ENCODE assay signal across 15 cellular contexts in genomic region chr9:38149647-38150046, GRCh38.
DNase-seq lines count a peak whose midpoint lies in the region; TF ChIP-seq lines count a peak whose summit lies in the region.
"Had no signal": no experiment of that assay in that cellular context is flagged by ENCODE, and none has a peak within 500 bp of the region (broad histone marks: within the 10 kb centered on the region; RNA-seq: fewer than 3 reads in every experiment).

No MANE protein-coding gene starts in this region.

- H3K27ac ChIP-seq in sigmoid colon: no peak overlapping the region
- no peak overlapping the region for H3K27ac ChIP-seq in prostate gland
- H3K27ac ChIP-seq in mammary epithelial cell (ENCODE audit: insufficient read depth, low read depth, low read length): no peak overlapping the region
- H3K27ac ChIP-seq: 22Rv1 had no signal

- H3K9ac ChIP-seq in mammary epithelial cell (ENCODE audit: insufficient read depth, low read length): no peak overlapping the region

- CTCF ChIA-PET in mammary epithelial cell (lab: Charles Lee; ENCODE audit: low non-redundant PET): no interaction called here

- TF ChIP-seq EP300 in sigmoid colon (IDR thresholded peaks at IDR 0.05): no peak

- no peaks in the 10 kb centered on the region for H3K4me1 ChIP-seq in sigmoid colon
- no peaks in the 10 kb centered on the region for H3K4me1 ChIP-seq in prostate gland (replicated peaks)
- H3K4me1 ChIP-seq in mammary epithelial cell (ENCODE audit: insufficient read depth, low read length): peaks cover 4% of the 10 kb centered on the region

- H3K4me3 ChIP-seq in sigmoid colon: no peak overlapping the region
- no peak overlapping the region for H3K4me3 ChIP-seq in prostate gland
- H3K4me3 ChIP-seq in mammary epithelial cell (replicated peaks in 1 of 3; ENCODE audit: insufficient read depth in 1 of 3, low read depth in 2 of 3, low read length in 3 of 3): no peak overlapping the region

- in situ Hi-C loops in mammary epithelial cell (cut with MboI; ENCODE audit: low sequenced_read_pairs in 2 of 2): loop anchor here (25.0 kb wide), 1 partner anchor 237 kb away; the partner anchor contains the start of gene SLC25A51 (in 2 of the 2)

- H3K27me3 ChIP-seq in sigmoid colon (no peaks in the 10 kb centered on the region), prostate gland (replicated peaks; ENCODE audit: insufficient read depth) (no peaks in the 10 kb centered on the region), mammary epithelial cell (ENCODE audit: insufficient read depth, low read length) (no peaks in the 10 kb centered on the region)

- dilution Hi-C loops in mammary epithelial cell (cut with HindIII; ENCODE audit: low sequenced_read_pairs): loop anchor here (5.0 to 25.0 kb wide), 2 partner anchors 72 to 163 kb away; no protein-coding TSS in a partner anchor

- TF ChIP-seq POLR2A in sigmoid colon (IDR thresholded peaks at IDR 0.05) (no peak), prostate gland (IDR thresholded peaks at IDR 0.05) (no peak)

- H3K79me2 ChIP-seq in mammary epithelial cell (ENCODE audit: insufficient read depth, low read length): no peaks in the 10 kb centered on the region

- DNase-seq in A172 (ENCODE audit: low spot score) (peak; percentile 23), NCI-H226 (peak; percentile 32), kidney tubule cell (ENCODE audit: low spot score) (peak; percentile 32), sigmoid colon (peak; percentile 21), prostate gland (ENCODE audit: low spot score) (no peak), mammary epithelial cell (no peak), midbrain (lab: John Stamatoyannopoulos, UW) (no peak)
- DNase-seq: C1 segment of cervical spinal cord; CD4-positive, CD25-positive, alpha-beta regulatory T cell; CD8-positive, alpha-beta memory T cell; COR-L47; H9; IMR-90; KBM-7 had no signal

- intact Hi-C loops in sigmoid colon (cut with DNase I) (no loop called here), prostate gland (cut with DNase I) (loop anchor here (10.0 kb wide), 1 partner anchor 185 kb away; no protein-coding TSS in a partner anchor), mammary epithelial cell (cut with micrococcal nuclease) (loop anchor here (10.0 kb wide), 1 partner anchor 55 kb away; no protein-coding TSS in a partner anchor)

- WGBS in sigmoid colon, 2 donors: 52 to 53% methylated on average over 3 of the region's 3 CpGs
- WGBS in prostate gland: 72% methylated on average over 3 of the region's 3 CpGs
- 75% methylated on average over 2 of the region's 3 CpGs for WGBS in mammary epithelial cell (ENCODE audit: low coverage, missing lambda C conversion rate)

- H3K9me3 ChIP-seq in sigmoid colon (no peaks in the 10 kb centered on the region), prostate gland (no peaks in the 10 kb centered on the region), mammary epithelial cell (replicated peaks; ENCODE audit: insufficient read depth, low read length) (no peaks in the 10 kb centered on the region)

- BruUV-seq in mammary epithelial cell (replicated peaks; lab: Mats Ljungman, UMichigan): no TSS peak

- H3K36me3 ChIP-seq in sigmoid colon (no peaks in the 10 kb centered on the region), prostate gland (no peaks in the 10 kb centered on the region), mammary epithelial cell (ENCODE audit: insufficient read depth, low read length) (no peaks in the 10 kb centered on the region)

- TF ChIP-seq CTCF in sigmoid colon (IDR thresholded peaks at IDR 0.05): no peak
- no peak for TF ChIP-seq CTCF in prostate gland (IDR thresholded peaks at IDR 0.05)
- TF ChIP-seq CTCF in mammary epithelial cell (conservative IDR thresholded peaks at IDR 0.05 in 1 of 2, IDR thresholded peaks at IDR 0.05 in 1 of 2; ENCODE audit: extremely low read depth in 1 of 2, insufficient read depth in 1 of 2, low read depth in 1 of 2, low read length in 2 of 2): no peak

- no peaks in the 10 kb centered on the region for H4K20me1 ChIP-seq in mammary epithelial cell (ENCODE audit: insufficient read depth, low read length)

- no peak overlapping the region for H2AFZ ChIP-seq in mammary epithelial cell (ENCODE audit: low read depth, low read length)

- no peak overlapping the region for H3K4me2 ChIP-seq in mammary epithelial cell (ENCODE audit: insufficient read depth, low read depth, low read length)

Comparison
In these comparisons a context has a peak if more than half of its experiments do, and no peak if none do; other contexts are left out.
1. DNase-seq: peak in A172 (single experiment), NCI-H226 (single experiment), kidney tubule cell (single experiment) and sigmoid colon (single experiment); none in prostate gland (single experiment), mammary epithelial cell (single experiment) and midbrain (single experiment).